12 cellular contexts compared by ENCODE assay signal in the genomic region with DNA sequence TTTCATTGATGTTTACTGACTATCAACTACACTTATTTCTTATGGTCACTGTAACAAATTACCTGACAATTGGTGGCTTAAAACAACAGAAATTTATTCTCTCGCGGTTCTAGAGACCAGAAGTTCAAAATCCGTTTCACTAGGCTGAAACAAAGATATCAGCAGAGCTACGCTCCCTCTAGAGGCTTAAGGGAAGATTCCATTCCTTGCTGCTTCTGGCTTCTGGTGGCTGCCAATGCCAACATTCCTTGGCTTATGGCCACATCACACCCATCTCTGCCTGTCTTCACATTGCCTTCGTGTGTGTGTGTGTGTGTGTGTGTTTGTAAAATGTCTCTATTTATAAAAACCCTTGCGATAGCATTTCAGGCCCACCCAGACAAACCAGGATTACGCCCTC.
DNase-seq lines count a peak whose midpoint lies in the region; ATAC-seq and TF ChIP-seq lines count a peak whose summit lies in the region.
"Had no signal": no experiment of that assay in that cellular context is flagged by ENCODE, and none has a peak within 500 bp of the region (broad histone marks: within the 10 kb centered on the region; RNA-seq: fewer than 3 reads in every experiment).

No MANE protein-coding gene starts in this region.

- no peaks in the 10 kb centered on the region for H3K9me3 ChIP-seq in SK-N-SH
- H3K9me3 ChIP-seq: right atrium auricular region, stomach had no signal

- no peaks in the 10 kb centered on the region for H3K36me3 Mint-ChIP-seq in HFFc6 (ENCODE audit: low read depth)
- H3K36me3 Mint-ChIP-seq in activated CD8-positive, alpha-beta memory T cell treated with anti-CD3 and anti-CD28 coated beads, Interleukin-2, amount 10 ng/mL, durations not matched to agents 7 days and 5 days = no peaks in the 10 kb centered on the region

- no peaks in the 10 kb centered on the region; a peak in 1 of 4 replicates for H3K4me1 ChIP-seq in SK-N-SH (ENCODE audit: control insufficient read depth in 1 of 2, insufficient read depth in 2 of 2, low read depth in 1 of 2, low read length in 1 of 2)
- H3K4me1 ChIP-seq: right atrium auricular region had no signal

- 42% methylated on average over 7 of the region's 7 CpGs for WGBS in SK-N-SH (ENCODE audit: low lambda C conversion rate)

- H3K4me3 Mint-ChIP-seq in HFFc6 = no peak overlapping the region
- H3K4me3 Mint-ChIP-seq in activated CD8-positive, alpha-beta memory T cell treated with anti-CD3 and anti-CD28 coated beads, Interleukin-2, amount 10 ng/mL, durations not matched to agents 7 days and 5 days = no peak overlapping the region
- H3K4me3 Mint-ChIP-seq: activated CD4-positive, alpha-beta T cell treated with anti-CD3 and anti-CD28 coated beads, Interleukin-2, amount 10 ng/mL, durations not matched to agents 24 days and 14 days; central memory CD8-positive, alpha-beta T cell had no signal

- H2AFZ ChIP-seq in SK-N-SH (ENCODE audit: low read depth) = no peak overlapping the region

- H3F3A ChIP-seq in SK-N-SH (replicated peaks; ENCODE audit: insufficient read depth) = no peaks in the 10 kb centered on the region

- no peaks in the 10 kb centered on the region for H3K27me3 ChIP-seq in SK-N-SH (ENCODE audit: insufficient read depth)
- H3K27me3 ChIP-seq: right atrium auricular region had no signal

- no peak overlapping the region for H3K4me3 ChIP-seq in SK-N-SH (ENCODE audit: low read depth in 2 of 2, low read length in 1 of 2)
- H3K4me3 ChIP-seq: right atrium auricular region, stomach had no signal

- TF ChIP-seq CTCF in HFFc6 (IDR thresholded peaks at IDR 0.05) (no peak), SK-N-SH (IDR thresholded peaks at IDR 0.05) (0 out of 2 replicates have a peak, but pooled peaks have one; percentile 11)

- peak; percentile 79 for DNase-seq in DMS 273 (lab: John Stamatoyannopoulos, UW; ENCODE audit: unreplicated experiment)
- peak; percentile 7 for DNase-seq in HFFc6
- DNase-seq in SK-N-SH = peak; percentile 9
- peak; percentile 9 for DNase-seq in iris pigment epithelial cell (ENCODE audit: low read depth)
- DNase-seq in DMS153 (lab: John Stamatoyannopoulos, UW) = no peak
- no peak for DNase-seq in activated CD8-positive, alpha-beta memory T cell treated with anti-CD3 and anti-CD28 coated beads, Interleukin-2, amount 10 ng/mL, durations not matched to agents 7 days and 5 days
- DNase-seq in SW 1271 (lab: John Stamatoyannopoulos, UW) = no peak
- DNase-seq: activated CD4-positive, alpha-beta T cell treated with anti-CD3 and anti-CD28 coated beads, Interleukin-2, amount 10 ng/mL, durations not matched to agents 24 days and 14 days; stomach had no signal

- H3K4me1 Mint-ChIP-seq in HFFc6 (ENCODE audit: low read depth) = no peaks in the 10 kb centered on the region
- no peaks in the 10 kb centered on the region for H3K4me1 Mint-ChIP-seq in activated CD8-positive, alpha-beta memory T cell treated with anti-CD3 and anti-CD28 coated beads, Interleukin-2, amount 10 ng/mL, durations not matched to agents 7 days and 5 days
- H3K4me1 Mint-ChIP-seq: activated CD4-positive, alpha-beta T cell treated with anti-CD3 and anti-CD28 coated beads, Interleukin-2, amount 10 ng/mL, durations not matched to agents 24 days and 14 days; central memory CD8-positive, alpha-beta T cell had no signal

- H3K27ac Mint-ChIP-seq in HFFc6 = no peak overlapping the region
- H3K27ac Mint-ChIP-seq in activated CD8-positive, alpha-beta memory T cell treated with anti-CD3 and anti-CD28 coated beads, Interleukin-2, amount 10 ng/mL, durations not matched to agents 7 days and 5 days = no peak overlapping the region
- H3K27ac Mint-ChIP-seq: activated CD4-positive, alpha-beta T cell treated with anti-CD3 and anti-CD28 coated beads, Interleukin-2, amount 10 ng/mL, durations not matched to agents 24 days and 14 days had no signal

- H3K79me2 ChIP-seq in SK-N-SH (ENCODE audit: insufficient read depth) = no peaks in the 10 kb centered on the region

- CTCF ChIA-PET in SK-N-SH (lab: Yijun Ruan, JAX) = interaction anchor here (0.8 to 1.4 kb wide), 2 partner anchors 33 to 77 kb away, joined by 3 to 5 read pairs; no protein-coding TSS in a partner anchor
- CTCF ChIA-PET in activated CD8-positive, alpha-beta memory T cell treated with anti-CD3 and anti-CD28 coated beads, Interleukin-2, amount 10 ng/mL, durations not matched to agents 7 days and 5 days (lab: Charles Lee) = no interaction called here

- H3K9ac ChIP-seq in SK-N-SH = no peak overlapping the region

- no peak overlapping the region for H3K4me2 ChIP-seq in SK-N-SH

- no peaks in the 10 kb centered on the region for H3K36me3 ChIP-seq in SK-N-SH (replicated peaks in 1 of 2; ENCODE audit: control insufficient read depth in 1 of 2, insufficient read depth in 2 of 2, low read length in 1 of 2)
- H3K36me3 ChIP-seq: right atrium auricular region, stomach had no signal

- 0 out of 2 replicates have a peak, but pooled peaks cover 7% of the 10 kb centered on the region for H3K9me3 Mint-ChIP-seq in HFFc6
- no peaks in the 10 kb centered on the region for H3K9me3 Mint-ChIP-seq in activated CD8-positive, alpha-beta memory T cell treated with anti-CD3 and anti-CD28 coated beads, Interleukin-2, amount 10 ng/mL, durations not matched to agents 7 days and 5 days (ENCODE audit: low read depth)
- H3K9me3 Mint-ChIP-seq: activated CD4-positive, alpha-beta T cell treated with anti-CD3 and anti-CD28 coated beads, Interleukin-2, amount 10 ng/mL, durations not matched to agents 24 days and 14 days; central memory CD8-positive, alpha-beta T cell had no signal

- POLR2A ChIA-PET in SK-N-SH (lab: Yijun Ruan, JAX) = no interaction called here

- no peaks in the 10 kb centered on the region for H4K20me1 ChIP-seq in SK-N-SH (ENCODE audit: insufficient read depth)

- ATAC-seq in HG02970 (IDR thresholded peaks at IDR 0.05; ENCODE audit: low FRiP score, unreplicated experiment) = no peak
- ATAC-seq in activated CD8-positive, alpha-beta memory T cell treated with anti-CD3 and anti-CD28 coated beads, Interleukin-2, amount 10 ng/mL, durations not matched to agents 7 days and 5 days = no peak

- TF ChIP-seq RAD21 in SK-N-SH (IDR thresholded peaks at IDR 0.05; ENCODE audit: low read length) = no peak

- H3K27me3 Mint-ChIP-seq in HFFc6 (ENCODE audit: insufficient read depth) = no peaks in the 10 kb centered on the region; the same call in 1 of the 2 replicates
- H3K27me3 Mint-ChIP-seq in activated CD8-positive, alpha-beta memory T cell treated with anti-CD3 and anti-CD28 coated beads, Interleukin-2, amount 10 ng/mL, durations not matched to agents 7 days and 5 days = peaks cover 13% of the 10 kb centered on the region

- TF ChIP-seq EP300 in SK-N-SH (IDR thresholded peaks at IDR 0.05; ENCODE audit: borderline replicate concordance in 1 of 2, low read depth in 1 of 2, low read length in 1 of 2) = no peak

- no peaks in the 10 kb centered on the region for H3K9me2 ChIP-seq in SK-N-SH

- H3K27ac ChIP-seq in SK-N-SH (ENCODE audit: low read depth in 2 of 2, low read length in 1 of 2) = no peak overlapping the region
- H3K27ac ChIP-seq: right atrium auricular region, stomach had no signal

TF ChIP-seq in SK-N-SH, 30 proteins besides CTCF, POLR2A, EP300 and RAD21:
- TF ChIP-seq, protein P1, sequence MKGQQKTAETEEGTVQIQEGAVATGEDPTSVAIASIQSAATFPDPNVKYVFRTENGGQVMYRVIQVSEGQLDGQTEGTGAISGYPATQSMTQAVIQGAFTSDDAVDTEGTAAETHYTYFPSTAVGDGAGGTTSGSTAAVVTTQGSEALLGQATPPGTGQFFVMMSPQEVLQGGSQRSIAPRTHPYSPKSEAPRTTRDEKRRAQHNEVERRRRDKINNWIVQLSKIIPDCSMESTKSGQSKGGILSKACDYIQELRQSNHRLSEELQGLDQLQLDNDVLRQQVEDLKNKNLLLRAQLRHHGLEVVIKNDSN (IDR thresholded peaks at IDR 0.05; ENCODE audit: borderline replicate concordance, low read depth) = no peak
- TF ChIP-seq FOSL2 (IDR thresholded peaks at IDR 0.05; ENCODE audit: borderline replicate concordance, low read depth) (no peak), FOXJ3 (CRISPR knock-in tag; IDR thresholded peaks at IDR 0.05) (no peak), YY1 (IDR thresholded peaks at IDR 0.05; ENCODE audit: low read depth) (no peak), SMC3 (IDR thresholded peaks at IDR 0.05; ENCODE audit: low read depth, low read length) (no peak), MEF2A (IDR thresholded peaks at IDR 0.05; ENCODE audit: borderline replicate concordance, low read depth) (no peak), EZH2phosphoT487 (IDR thresholded peaks at IDR 0.05; ENCODE audit: borderline replicate concordance, low read depth) (no peak), TEAD4 (IDR thresholded peaks at IDR 0.05; ENCODE audit: borderline replicate concordance, insufficient read depth) (no peak), CHD2 (IDR thresholded peaks at IDR 0.05; ENCODE audit: low read length, partially characterized antibody) (no peak)
- TF ChIP-seq, protein P2, sequence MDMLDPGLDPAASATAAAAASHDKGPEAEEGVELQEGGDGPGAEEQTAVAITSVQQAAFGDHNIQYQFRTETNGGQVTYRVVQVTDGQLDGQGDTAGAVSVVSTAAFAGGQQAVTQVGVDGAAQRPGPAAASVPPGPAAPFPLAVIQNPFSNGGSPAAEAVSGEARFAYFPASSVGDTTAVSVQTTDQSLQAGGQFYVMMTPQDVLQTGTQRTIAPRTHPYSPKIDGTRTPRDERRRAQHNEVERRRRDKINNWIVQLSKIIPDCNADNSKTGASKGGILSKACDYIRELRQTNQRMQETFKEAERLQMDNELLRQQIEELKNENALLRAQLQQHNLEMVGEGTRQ (IDR thresholded peaks at IDR 0.05; ENCODE audit: borderline replicate concordance, low read depth, low read length) = no peak
TF ChIP-seq in SK-N-SH: peak in this region for 0.

Comparison
In these comparisons a context has a peak if more than half of its experiments do, and no peak if none do; other contexts are left out.
1. DNase-seq: peak in DMS 273 (single experiment), HFFc6 (single experiment), SK-N-SH (single experiment) and iris pigment epithelial cell (single experiment); none in DMS153 (single experiment), activated CD8-positive, alpha-beta memory T cell treated with anti-CD3 and anti-CD28 coated beads, Interleukin-2, amount 10 ng/mL, durations not matched to agents 7 days and 5 days (single experiment) and SW 1271 (0 of 2).